ENCODE assay signal across 19 cellular contexts in the genomic region with DNA sequence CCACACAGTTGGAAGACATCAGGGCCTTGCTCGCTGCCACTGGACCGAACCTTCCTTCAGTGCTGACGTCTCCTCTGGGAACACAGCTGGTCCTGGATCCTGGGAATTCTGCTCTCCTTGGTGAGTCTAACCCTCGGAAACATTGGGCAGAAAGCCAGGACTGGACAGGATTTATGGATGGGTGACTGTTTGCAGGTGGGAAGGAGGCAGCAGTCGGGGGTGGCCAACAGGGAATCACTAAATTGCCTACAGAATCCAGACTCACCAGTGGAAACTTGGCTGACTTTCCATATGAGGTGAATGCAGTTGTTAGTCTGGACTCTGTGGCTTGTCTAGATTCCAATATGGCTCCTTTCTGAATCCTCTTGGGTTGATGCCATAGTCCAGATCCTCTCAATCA.
A peak's percentile ranks its signal among the peaks of the same experiment; 100 is the strongest.
DNase-seq lines count a peak whose midpoint lies in the region; ATAC-seq and TF ChIP-seq lines count a peak whose summit lies in the region.
"Had no signal": no experiment of that assay in that cellular context is flagged by ENCODE, and none has a peak within 500 bp of the region (broad histone marks: within the 10 kb centered on the region; RNA-seq: fewer than 3 reads in every experiment).

No MANE protein-coding gene starts in this region.

- H3K4me1 ChIP-seq in sigmoid colon (peaks cover 0 to 7% (median 2%) of the 10 kb centered on the region in 4 donors), trophoblast cell (ENCODE audit: control insufficient read depth in 1 of 2, insufficient read depth in 2 of 2, low read length in 2 of 2) (no peaks in the 10 kb centered on the region)
- H3K4me1 ChIP-seq: A549 had no signal

- H3K79me2 ChIP-seq in trophoblast cell (ENCODE audit: control insufficient read depth, insufficient read depth, low read length, poor library complexity) = no peaks in the 10 kb centered on the region

- no peak for TF ChIP-seq EP300 in sigmoid colon (IDR thresholded peaks at IDR 0.05)

- H4K91ac ChIP-seq in trophoblast cell (ENCODE audit: low read depth, low read length) = no peak overlapping the region

- H3K9me3 ChIP-seq in sigmoid colon = no peaks in the 10 kb centered on the region
- H3K9me3 ChIP-seq in trophoblast cell (ENCODE audit: insufficient read depth, low read depth, low read length) = peaks cover 3% of the 10 kb centered on the region
- H3K9me3 ChIP-seq: A549, gastroesophageal sphincter had no signal

- ATAC-seq in Right ventricle myocardium superior (ENCODE audit: poor library complexity) (no peak), GM18520 (IDR thresholded peaks at IDR 0.05; ENCODE audit: unreplicated experiment) (no peak)
- ATAC-seq: A549, gastroesophageal sphincter, left colon had no signal

- no peak overlapping the region for H2AFZ ChIP-seq in trophoblast cell (ENCODE audit: insufficient read depth, low read length, poor library complexity)

- no peak overlapping the region for H2BK5ac ChIP-seq in trophoblast cell (ENCODE audit: low read depth, low read length, poor library complexity)

- no peak overlapping the region for H2BK12ac ChIP-seq in trophoblast cell (ENCODE audit: low read length)

- no peaks in the 10 kb centered on the region for H3K79me1 ChIP-seq in trophoblast cell (ENCODE audit: low read length)

- no peaks in the 10 kb centered on the region for H3K27me3 ChIP-seq in sigmoid colon
- no peaks in the 10 kb centered on the region for H3K27me3 ChIP-seq in trophoblast cell (ENCODE audit: insufficient read depth, low read length)
- H3K27me3 ChIP-seq: gastroesophageal sphincter had no signal

- no peaks in the 10 kb centered on the region for H3K36me3 ChIP-seq in sigmoid colon
- no peaks in the 10 kb centered on the region for H3K36me3 ChIP-seq in trophoblast cell (ENCODE audit: control insufficient read depth in 1 of 2, insufficient read depth in 2 of 2, low read length in 2 of 2)

- no peak overlapping the region for H4K12ac ChIP-seq in trophoblast cell (ENCODE audit: low read depth, low read length)

- intact Hi-C loops in sigmoid colon (cut with DNase I) (loop anchor here (10.0 kb wide), 1 partner anchor 175 kb away; no protein-coding TSS in a partner anchor), Right ventricle myocardium superior (cut with DNase I) (no loop called here)

- DNase-seq in NCI-H2029 (lab: John Stamatoyannopoulos, UW) (peak; percentile 29), NCI-H2029 treated with DMSO at 0.1 percent for 48 hours (lab: John Stamatoyannopoulos, UW) (no peak), NCI-H226 (peak; percentile 2), dermis microvascular lymphatic vessel endothelial cell (ENCODE audit: low read depth in 2 of 2) (peak; percentile 59 to 64), sigmoid colon (peak; percentile 67), Right ventricle myocardium superior (no peak), trophoblast cell (no peak)
- DNase-seq: C1 segment of cervical spinal cord; HFFc6; Karpas-422; left colon; NCI-H1092; NK-92 treated with Interleukin-12 subunit alpha and Interleukin-12 subunit beta, amount 100 ng/mL, for 24 hours; stimulated activated CD8-positive, alpha-beta memory T cell treated with anti-CD3 and anti-CD28 coated beads, Interleukin-4, amount 100 ng/mL, for 48 hours; substantia nigra; SW 1271 had no signal

- H3K18ac ChIP-seq in trophoblast cell (ENCODE audit: low read length) = no peak overlapping the region

- no peak overlapping the region for H4K8ac ChIP-seq in trophoblast cell (ENCODE audit: low read depth, low read length)

- WGBS in sigmoid colon, 2 donors = 67 to 77% methylated on average over 5 of the region's 5 CpGs
- WGBS in trophoblast cell (ENCODE audit: extremely low coverage, insufficient coverage, insufficient read length) = no CpG with 5 or more reads among the region's 5 CpGs

- no peak for TF ChIP-seq CTCF in sigmoid colon (IDR thresholded peaks at IDR 0.05)

- H3K4ac ChIP-seq in trophoblast cell (ENCODE audit: low read depth, low read length) = no peak overlapping the region

- H3K4me3 ChIP-seq in sigmoid colon = no peak overlapping the region
- H3K4me3 ChIP-seq in trophoblast cell (ENCODE audit: low read depth, low read length) = no peak overlapping the region
- H3K4me3 ChIP-seq: A549, gastroesophageal sphincter had no signal

- H3K27ac ChIP-seq in sigmoid colon = no peak overlapping the region
- no peak overlapping the region for H3K27ac ChIP-seq in trophoblast cell (ENCODE audit: low read depth, low read length)
- H3K27ac ChIP-seq: A549, gastroesophageal sphincter had no signal

- no peak overlapping the region for H3K4me2 ChIP-seq in trophoblast cell (ENCODE audit: low read length)
- H3K4me2 ChIP-seq: A549 had no signal

- no peak overlapping the region for H3K14ac ChIP-seq in trophoblast cell (ENCODE audit: low read length)

- H3K23ac ChIP-seq in trophoblast cell (ENCODE audit: low read length) = no peak overlapping the region

- no peak overlapping the region for H2AK5ac ChIP-seq in trophoblast cell (ENCODE audit: low read length)

- no peak for TF ChIP-seq POLR2A in sigmoid colon (IDR thresholded peaks at IDR 0.05)

- H3K9ac ChIP-seq in trophoblast cell (ENCODE audit: low read length) = no peak overlapping the region

- no peak overlapping the region for H2BK120ac ChIP-seq in trophoblast cell (ENCODE audit: insufficient read depth, low read length, poor library complexity)

Comparison
In these comparisons a context has a peak if more than half of its experiments do, and no peak if none do; other contexts are left out.
1. DNase-seq: peak in NCI-H2029 (single experiment), NCI-H226 (single experiment), dermis microvascular lymphatic vessel endothelial cell (2 of 2) and sigmoid colon (single experiment); none in NCI-H2029 treated with DMSO at 0.1 percent for 48 hours (single experiment), Right ventricle myocardium superior (single experiment) and trophoblast cell (0 of 2).